28 cellular contexts compared by ENCODE assay signal in genomic region chr12:84604541-84604940, GRCh38.
"Had no signal": no experiment of that assay in that cellular context is flagged by ENCODE, and none has a peak within 500 bp of the region (broad histone marks: within the 10 kb centered on the region; RNA-seq: fewer than 3 reads in every experiment).

No MANE protein-coding gene starts in this region.

- H3K4me1 ChIP-seq: adrenal gland, breast epithelium, Peyer's patch, SJCRH30 had no signal

- H3K9ac ChIP-seq: SK-N-SH had no signal

- H3K36me3 ChIP-seq: adrenal gland, breast epithelium, Peyer's patch, SJCRH30 had no signal

- H3K4me3 ChIP-seq: adrenal gland, breast epithelium, Peyer's patch, SJCRH30 had no signal

- H3K27me3 ChIP-seq: adrenal gland, breast epithelium, Peyer's patch, SJCRH30 had no signal

- H3K9me3 ChIP-seq: adrenal gland, breast epithelium, Peyer's patch, SJCRH30, SK-N-SH had no signal

- H3K9me2 ChIP-seq: SK-N-SH had no signal

- DNase-seq: activated CD4-positive, alpha-beta T cell treated with anti-CD3 and anti-CD28 coated beads for 48 hours; activated CD4-positive, alpha-beta T cell treated with anti-CD3 and anti-CD28 coated beads, Interleukin-2, amount 50 U/mL, for 4 hours; activated CD4-positive, CD25-positive, alpha-beta regulatory T cell treated with anti-CD3 and anti-CD28 coated beads, Interleukin-2, amount 50 U/mL, for 72 hours; activated CD8-positive, alpha-beta memory T cell treated with anti-CD3 and anti-CD28 coated beads, Interleukin-2, amount 10 ng/mL, durations not matched to agents 7 days and 5 days; activated effector memory CD4-positive, alpha-beta T cell treated with Interleukin-2 at 50 U/mL for 16 hours; activated naive CD4-positive, alpha-beta T cell treated with anti-CD3 and anti-CD28 coated beads for 36 hours; activated naive CD8-positive, alpha-beta T cell treated with anti-CD3 and anti-CD28 coated beads for 36 hours; activated T-cell treated with anti-CD3 and anti-CD28 coated beads, Interleukin-2, amount 50 U/mL, for 24 hours; adrenal gland; anterior cingulate cortex; caudate nucleus; KG1; NCI-H1092; NCI-H1417 treated with DMSO at 0.1 percent for 48 hours; NCI-H1694 treated with DMSO at 0.1 percent for 48 hours; NCI-H2081; NCI-H510A treated with DMSO at 0.1 percent for 48 hours; NCI-H69; NK-92 treated with Interleukin-12 subunit alpha and Interleukin-12 subunit beta, amount 100 ng/mL, for 24 hours; OCI-M1; Peyer's patch; Right ventricle myocardium superior; SJCRH30; SK-N-SH; SW 1271 had no signal

- H3K27ac ChIP-seq: adrenal gland, breast epithelium, Peyer's patch, RWPE1, SJCRH30 had no signal

- ATAC-seq: activated CD8-positive, alpha-beta memory T cell treated with anti-CD3 and anti-CD28 coated beads, Interleukin-2, amount 10 ng/mL, durations not matched to agents 7 days and 5 days; WTC11 had no signal

- H3K4me2 ChIP-seq: SK-N-SH had no signal
